ENCODE assay signal across 8 cellular contexts in genomic region chr14:78022059-78022458, GRCh38.
A peak's percentile ranks its signal among the peaks of the same experiment; 100 is the strongest.
DNase-seq lines count a peak whose midpoint lies in the region; ATAC-seq and TF ChIP-seq lines count a peak whose summit lies in the region.

No MANE protein-coding gene starts in this region.

- H3K27me3 ChIP-seq in GM23248 (replicated peaks; ENCODE audit: insufficient read depth) (no peaks in the 10 kb centered on the region), PC-9 (ENCODE audit: insufficient read depth, low read depth) (peaks cover 53% of the 10 kb centered on the region), upper lobe of left lung (no peaks in the 10 kb centered on the region)

- 18 to 28% methylated on average over 5 of the region's 5 CpGs for WGBS in GM23248 (ENCODE audit: low coverage in 1 of 2, low lambda C conversion rate in 2 of 2, missing lambda C conversion rate in 2 of 2), 2 experiments
- whole genome bisulfite sequencing in upper lobe of left lung, 2 donors = 40 to 83% methylated on average over 2 to 5 of the region's 5 CpGs

- H2AFZ ChIP-seq in GM23248 = peak overlapping the region; percentile 95
- H2AFZ ChIP-seq in PC-9 = no peak overlapping the region

- in situ Hi-C loops in GM23248 (cut with MboI) = no loop called here

- BruUV-seq in PC-9 (replicated peaks; lab: Mats Ljungman, UMichigan) = no TSS peak

- no peak for TF ChIP-seq EP300 in upper lobe of left lung (IDR thresholded peaks at IDR 0.05)

- H3K4me1 ChIP-seq in GM23248 (ENCODE audit: insufficient read depth) (no peaks in the 10 kb centered on the region), PC-9 (replicated peaks; ENCODE audit: insufficient read depth) (no peaks in the 10 kb centered on the region), upper lobe of left lung (no peaks in the 10 kb centered on the region)

- no peaks in the 10 kb centered on the region for H3K79me2 ChIP-seq in GM23248 (ENCODE audit: insufficient read depth)
- no peaks in the 10 kb centered on the region for H3K79me2 ChIP-seq in PC-9 (ENCODE audit: low read depth)

- no peaks in the 10 kb centered on the region for H3K9me2 ChIP-seq in GM23248 (ENCODE audit: insufficient read depth)
- no peaks in the 10 kb centered on the region for H3K9me2 ChIP-seq in PC-9 (ENCODE audit: insufficient read depth)

- no peaks in the 10 kb centered on the region for H3K36me3 ChIP-seq in GM23248 (ENCODE audit: low read depth)
- H3K36me3 ChIP-seq in PC-9 (ENCODE audit: low read depth) = no peaks in the 10 kb centered on the region
- H3K36me3 ChIP-seq in upper lobe of left lung = no peaks in the 10 kb centered on the region

- H3K9me3 ChIP-seq in GM23248 (ENCODE audit: low read depth) = no peaks in the 10 kb centered on the region
- no peaks in the 10 kb centered on the region for H3K9me3 ChIP-seq in PC-9 (ENCODE audit: insufficient read depth, low read depth)
- H3K9me3 ChIP-seq in upper lobe of left lung = no peaks in the 10 kb centered on the region

- H3K9ac ChIP-seq in GM23248 = no peak overlapping the region

- POLR2A ChIA-PET in PC-9 (lab: Charles Lee; ENCODE audit: unreplicated experiment) = no interaction called here

- TF ChIP-seq POLR2A in upper lobe of left lung (IDR thresholded peaks at IDR 0.05) = no peak

- H3K27ac ChIP-seq in GM23248 (no peak overlapping the region), PC-9 (no peak overlapping the region), upper lobe of left lung (no peak overlapping the region)

- 0 out of 2 replicates have a peak overlapping the region, but pooled peaks have one; percentile 46 for H3K4me3 ChIP-seq in GM23248
- no peak overlapping the region for H3K4me3 ChIP-seq in LNCaP clone FGC (ENCODE audit: low read depth, low read length)
- H3K4me3 ChIP-seq in PC-9 = no peak overlapping the region
- H3K4me3 ChIP-seq in cardiac fibroblast (replicated peaks in 1 of 2; ENCODE audit: low read depth in 2 of 2, low read length in 2 of 2) = no peak overlapping the region
- no peak overlapping the region for H3K4me3 ChIP-seq in upper lobe of left lung

- intact Hi-C loops in PC-9 (cut with micrococcal nuclease; ENCODE audit: unreplicated experiment) = loop anchor here (1.0 to 10.0 kb wide), 5 partner anchors 159 to 815 kb away; no protein-coding TSS in a partner anchor

- H3F3A ChIP-seq in GM23248 (ENCODE audit: insufficient read depth) (no peaks in the 10 kb centered on the region), PC-9 (ENCODE audit: insufficient read depth, low read depth) (no peaks in the 10 kb centered on the region)

- peak; percentile 64 for DNase-seq in activated T-cell treated with anti-CD3 and anti-CD28 coated beads for 48 hours (ENCODE audit: low read depth)
- DNase-seq in activated T-cell treated with anti-CD3 and anti-CD28 coated beads, Interleukin-2, amount 50 U/mL, for 1 hour = no peak
- peak; percentile 78 for DNase-seq in GM23248
- peak; percentile 21 for DNase-seq in LNCaP clone FGC (ENCODE audit: low read depth)
- DNase-seq in PC-9 = peak; percentile 66 to 73
- DNase-seq in cardiac fibroblast (ENCODE audit: low read depth in 2 of 2) = peak; percentile 36 to 49
- DNase-seq in medulla oblongata (ENCODE audit: extremely low spot score) = peak; percentile 33
- peak in 1 of 2 donors; percentile 52 for DNase-seq in upper lobe of left lung

- CTCF ChIA-PET in PC-9 (lab: Charles Lee) = interaction anchor here (0.6 to 0.7 kb wide), 2 partner anchors 35 to 373 kb away, joined by 3 to 8 read pairs; no protein-coding TSS in a partner anchor

- no peaks in the 10 kb centered on the region for H4K20me1 ChIP-seq in GM23248 (ENCODE audit: insufficient read depth)
- no peaks in the 10 kb centered on the region for H4K20me1 ChIP-seq in PC-9 (ENCODE audit: insufficient read depth)

- no peak overlapping the region for H3K4me2 ChIP-seq in GM23248 (ENCODE audit: unreplicated experiment)
- H3K4me2 ChIP-seq in PC-9 = 0 out of 2 replicates have a peak overlapping the region, but pooled peaks have one; percentile 1

- TF ChIP-seq CTCF in LNCaP clone FGC (IDR thresholded peaks at IDR 0.05; ENCODE audit: control insufficient read depth, extremely low read depth, insufficient read depth) (peak; percentile 80), PC-9 (conservative IDR thresholded peaks at IDR 0.05) (peak; percentile 91), cardiac fibroblast (IDR thresholded peaks at IDR 0.05; ENCODE audit: low read depth, low read length) (peak; percentile 51), upper lobe of left lung (IDR thresholded peaks at IDR 0.05) (peak; percentile 21 to 63 (median 42))

- ATAC-seq in upper lobe of left lung (ENCODE audit: low FRiP score in 2 of 2) = peak; percentile 45 to 68
